ENCODE assay signal across 12 cellular contexts in genomic region chr21:36535618-36536241, GRCh38. TPM values are rescaled to one million over a fixed set of nuclear protein-coding genes. Genes with fewer than 3 reads are reported as not detected.
A peak's percentile ranks its signal among the peaks of the same experiment; 100 is the strongest.
DNase-seq lines count a peak whose midpoint lies in the region; ATAC-seq, FAIRE-seq and TF ChIP-seq lines count a peak whose summit lies in the region.
"Had no signal": no experiment of that assay in that cellular context is flagged by ENCODE, and none has a peak within 500 bp of the region (broad histone marks: within the 10 kb centered on the region; RNA-seq: fewer than 3 reads in every experiment).

No MANE protein-coding gene starts in this region.

- TF ChIP-seq CTCF in HepG2 (CRISPR knock-in tag; IDR thresholded peaks at IDR 0.05) (no peak), sigmoid colon (IDR thresholded peaks at IDR 0.05) (no peak)

- H4K20me1 ChIP-seq in HepG2 (ENCODE audit: insufficient read depth, low read length) = no peaks in the 10 kb centered on the region

- H3K4me1 ChIP-seq in HepG2 (ENCODE audit: insufficient read depth, low read length) (no peaks in the 10 kb centered on the region), sigmoid colon (no peaks in the 10 kb centered on the region)

- H3K36me3 ChIP-seq in HepG2 (replicated peaks in 1 of 2; ENCODE audit: control insufficient read depth in 1 of 2, insufficient read depth in 2 of 2, low read length in 2 of 2) (no peaks in the 10 kb centered on the region), sigmoid colon (no peaks in the 10 kb centered on the region)

- CTCF ChIA-PET in HepG2 (lab: Yijun Ruan, JAX; ENCODE audit: low intra/inter-chr PET ratio, low total read pairs) = no interaction called here

- no peak for TF ChIP-seq RAD21 in HepG2 (CRISPR knock-in tag; IDR thresholded peaks at IDR 0.05)

- H3K27me3 ChIP-seq in HepG2 (ENCODE audit: control insufficient read depth in 1 of 2, insufficient read depth in 2 of 2, low read length in 2 of 2) (no peaks in the 10 kb centered on the region), sigmoid colon (peaks cover 0 to 24% (median 0%) of the 10 kb centered on the region in 3 donors)

- H3K9me3 ChIP-seq in HepG2 (ENCODE audit: low read length) (no peaks in the 10 kb centered on the region), sigmoid colon (no peaks in the 10 kb centered on the region)

- TF ChIP-seq POLR2A in HepG2 (IDR thresholded peaks at IDR 0.05; ENCODE audit: insufficient read depth in 1 of 2, low read depth in 2 of 2, low read length in 2 of 2) = no peak
- no peak for TF ChIP-seq POLR2A in sigmoid colon (IDR thresholded peaks at IDR 0.05)

- no peak for FAIRE-seq in HepG2 (lab: Jason Lieb, UNC)

- H3K4me3 ChIP-seq in HepG2 (replicated peaks in 1 of 3; ENCODE audit: insufficient read depth in 1 of 3, low read depth in 2 of 3, low read length in 3 of 3) = no peak overlapping the region
- H3K4me3 ChIP-seq in sigmoid colon = no peak overlapping the region
- H3K4me3 ChIP-seq: GM23248 had no signal

- TF ChIP-seq EP300 in HepG2 (IDR thresholded peaks at IDR 0.05; ENCODE audit: low read depth in 2 of 2, low read length in 2 of 2) (no peak), HepG2 (CRISPR knock-in tag; IDR thresholded peaks at IDR 0.05; ENCODE audit: borderline replicate concordance) (no peak), sigmoid colon (IDR thresholded peaks at IDR 0.05) (no peak)

- 14% methylated on average over 2 of the region's 6 CpGs for WGBS in HepG2 (ENCODE audit: low lambda C conversion rate)
- 19 to 53% methylated on average over 6 of the region's 6 CpGs for WGBS in sigmoid colon, 2 donors

- in situ Hi-C loops in HepG2 (cut with HindIII; ENCODE audit: extremely low pct_ligation_motif_present, low pct_unique_long_range_greater_than_20kb) = no loop called here

- H3K79me2 ChIP-seq in HepG2 (ENCODE audit: insufficient read depth, low read length) = no peaks in the 10 kb centered on the region

- no peak overlapping the region for H3K4me2 ChIP-seq in HepG2 (ENCODE audit: low read depth, low read length)

- POLR2A ChIA-PET in HepG2 (lab: Yijun Ruan, JAX) = no interaction called here

- peak; percentile 14 for DNase-seq in NCI-H2171 treated with DMSO at 0.1 percent for 48 hours (lab: John Stamatoyannopoulos, UW)
- no peak for DNase-seq in NCI-H2171 (lab: John Stamatoyannopoulos, UW)
- DNase-seq in mesenteric fat pad (ENCODE audit: low spot score) = peak; percentile 39
- no peak for DNase-seq in HuH-7.5 (ENCODE audit: low spot score)
- DNase-seq in HepG2 (ENCODE audit: low spot score) = no peak
- DNase-seq in sigmoid colon = no peak
- DNase-seq: GM23248; NCI-H2029 treated with DMSO at 0.1 percent for 48 hours; stimulated activated naive CD4-positive, alpha-beta T cell; T-helper 2 cell had no signal

- H2AFZ ChIP-seq in HepG2 (ENCODE audit: low read length) = no peak overlapping the region
- H2AFZ ChIP-seq: GM23248 had no signal

- peak; percentile 63 for ATAC-seq in GM21737 (IDR thresholded peaks at IDR 0.05; ENCODE audit: unreplicated experiment)
- ATAC-seq in HG03439 (IDR thresholded peaks at IDR 0.05; ENCODE audit: unreplicated experiment) = peak; percentile 78
- no peak for ATAC-seq in HepG2

- BruUV-seq in HepG2 (replicated peaks; lab: Mats Ljungman, UMichigan) = no TSS peak

- H3K27ac ChIP-seq in HepG2 (ENCODE audit: extremely low read length, insufficient read depth, low read length) (no peak overlapping the region), sigmoid colon (no peak overlapping the region)
- H3K27ac ChIP-seq: GM23248 had no signal

- H3K9ac ChIP-seq in HepG2 (ENCODE audit: insufficient read depth, low read depth, low read length) = no peak overlapping the region
- H3K9ac ChIP-seq: GM23248 had no signal

- intact Hi-C loops in HepG2 (cut with micrococcal nuclease; ENCODE audit: unreplicated experiment) (no loop called here), sigmoid colon (cut with DNase I) (no loop called here)

TF ChIP-seq in HepG2, 621 proteins besides CTCF, POLR2A, EP300 and RAD21:
- no peak for TF ChIP-seq ZNF878 (CRISPR knock-in tag; IDR thresholded peaks at IDR 0.05)
- no peak for TF ChIP-seq ZSCAN21 (CRISPR knock-in tag; IDR thresholded peaks at IDR 0.05; ENCODE audit: borderline replicate concordance)
- TF ChIP-seq TSC22D2 (CRISPR knock-in tag; IDR thresholded peaks at IDR 0.05; ENCODE audit: borderline replicate concordance) = no peak
- TF ChIP-seq ZNF160 (CRISPR knock-in tag; IDR thresholded peaks at IDR 0.05) = no peak
- no peak for TF ChIP-seq MZF1 (CRISPR knock-in tag; IDR thresholded peaks at IDR 0.05; ENCODE audit: borderline replicate concordance)
- no peak for TF ChIP-seq ZNF550 (CRISPR knock-in tag; IDR thresholded peaks at IDR 0.05; ENCODE audit: borderline replicate concordance)
- TF ChIP-seq ZNF792 (CRISPR knock-in tag; IDR thresholded peaks at IDR 0.05) = no peak
- no peak for TF ChIP-seq SNRNP70 (IDR thresholded peaks at IDR 0.05; ENCODE audit: low read depth, low read length)
- no peak for TF ChIP-seq ZNF18 (CRISPR knock-in tag; IDR thresholded peaks at IDR 0.05; ENCODE audit: insufficient replicate concordance)
- TF ChIP-seq SKI (IDR thresholded peaks at IDR 0.05; ENCODE audit: partially characterized antibody) = no peak
- no peak for TF ChIP-seq BATF2 (CRISPR knock-in tag; IDR thresholded peaks at IDR 0.05)
TF ChIP-seq in HepG2: peak in this region for 0.

RNA-seq across cellular contexts. Expression of gene CLDN14, which starts 55.8 kb away (rescaled TPM):
- total RNA-seq in mesenteric fat pad = not detected
- 0.77 and 1.1 TPM in 2 replicates for total RNA-seq in HepG2 (2016; rRNA removed; fragmentation: Illumina TruSeq; extraction: Trizol)
- total RNA-seq in HepG2 (2016; cell fraction: cytosol; rRNA removed; fragmentation: Illumina TruSeq; extraction: Trizol; ENCODE audit: low read depth) = 0.71 and 1.1 TPM in 2 replicates
- total RNA-seq in HepG2 (2016; cell fraction: insoluble cytoplasmic fraction; rRNA removed; fragmentation: Illumina TruSeq; extraction: Trizol) = 0.85 and 1.2 TPM in 2 replicates
- total RNA-seq in HepG2 (2016; cell fraction: membrane; rRNA removed; fragmentation: Illumina TruSeq; extraction: Trizol) = 1.3 and 1.5 TPM in 2 replicates
- 1.1 and 1.3 TPM in 2 replicates for total RNA-seq in HepG2 (2016; cell fraction: nucleus; rRNA removed; fragmentation: Illumina TruSeq; extraction: Trizol)
- 1.4 and 3.7 TPM in 2 replicates for polyA plus RNA-seq in HepG2 (2011; rRNA removed)
- 2.5 and 2.9 TPM in 2 replicates for polyA plus RNA-seq in HepG2 (2011; cell fraction: cytosol; rRNA removed)
- polyA plus RNA-seq in HepG2 (2011; cell fraction: nucleus; rRNA removed) = 4.2 and 6.3 TPM in 2 replicates
- polyA plus RNA-seq in HepG2 (2012) = 3.3 and 6.2 TPM in 2 replicates
- polyA plus RNA-seq in HepG2 (2016; cell fraction: cytosol; fragmentation: Illumina TruSeq; extraction: Trizol; ENCODE audit: low read depth) = 0.24 and 0.27 TPM in 2 replicates
- polyA plus RNA-seq in HepG2 (2016; cell fraction: insoluble cytoplasmic fraction; fragmentation: Illumina TruSeq; extraction: Trizol; ENCODE audit: low read depth) = 0.56 and 0.57 TPM in 2 replicates
- 0.61 and 0.64 TPM in 2 replicates for polyA plus RNA-seq in HepG2 (2016; cell fraction: membrane; fragmentation: Illumina TruSeq; extraction: Trizol; ENCODE audit: low read depth)
- 1.1 and 1.4 TPM in 2 replicates for polyA plus RNA-seq in HepG2 (2016; cell fraction: nucleus; fragmentation: Illumina TruSeq; extraction: Trizol; ENCODE audit: insufficient read depth, low read depth)
- 5.6 TPM in 1 of 2 replicates, not detected in the other for polyA minus RNA-seq in HepG2 (2011; rRNA and poly(A)+ RNA removed; ENCODE audit: low replicate concordance)
- polyA minus RNA-seq in HepG2 (2011; cell fraction: cytosol; rRNA and poly(A)+ RNA removed) = 1.1 and 2.0 TPM in 2 replicates
- 2.8 and 5.1 TPM in 2 replicates for polyA minus RNA-seq in HepG2 (2011; cell fraction: nucleus; rRNA and poly(A)+ RNA removed)
- not detected for total RNA-seq in sigmoid colon
- polyA plus RNA-seq in sigmoid colon = 1 to 10 TPM in 1 of 3 donors, not detected in 2; 1.3 TPM
- total RNA-seq: GM23248 had no signal
- polyA plus RNA-seq: GM23248 had no signal

Comparison
In these comparisons a context has a peak if more than half of its experiments do, and no peak if none do; other contexts are left out.
1. DNase-seq: peak in NCI-H2171 treated with DMSO at 0.1 percent for 48 hours (single experiment) and mesenteric fat pad (single experiment); none in NCI-H2171 (single experiment), HuH-7.5 (single experiment), HepG2 (single experiment) and sigmoid colon (single experiment).